Comparison of ENCODE assay signal across 7 cellular contexts in genomic region chr17:28404812-28405570, GRCh38. TPM values are rescaled to one million over a fixed set of nuclear protein-coding genes. Genes with fewer than 3 reads are reported as not detected.
DNase-seq lines count a peak whose midpoint lies in the region; TF ChIP-seq lines count a peak whose summit lies in the region.
"Had no signal": no experiment of that assay in that cellular context is flagged by ENCODE, and none has a peak within 500 bp of the region (broad histone marks: within the 10 kb centered on the region; RNA-seq: fewer than 3 reads in every experiment).

No MANE protein-coding gene starts in this region.

- no peaks in the 10 kb centered on the region for H3K9me3 ChIP-seq in Peyer's patch
- no peaks in the 10 kb centered on the region for H3K9me3 ChIP-seq in iPS-18c (ENCODE audit: control insufficient read depth, insufficient read depth, low read length)

- DNase-seq in AG04449 (ENCODE audit: low read depth, low spot score) (no peak), Peyer's patch (peak in 2 of 3 donors; percentile 55 to 57), GDM1 (lab: John Stamatoyannopoulos, UW) (no peak), iPS-NIHi7 (ENCODE audit: extremely low spot score) (no peak)
- no peak for DNase-seq in stimulated activated CD4-positive, alpha-beta T cell treated with anti-CD3 and anti-CD28 coated beads, Interleukin-2, amount 100 ng/mL, for 48 hours

- TF ChIP-seq CTCF in AG04449 (IDR thresholded peaks at IDR 0.05; ENCODE audit: insufficient read depth, low read length, missing control alignments): no peak
- TF ChIP-seq CTCF in Peyer's patch (IDR thresholded peaks at IDR 0.05): no peak

- no peaks in the 10 kb centered on the region for H3K27me3 ChIP-seq in Peyer's patch

- CTCF ChIA-PET in AG04449 (lab: Yijun Ruan, JAX): interaction anchor here (0.7 to 6.0 kb wide), 5 partner anchors 9 to 89 kb away, joined by 3 to 55 read pairs (median 3); partner anchors contain the start of gene POLDIP2

- peaks cover 0 to 18% (median 2%) of the 10 kb centered on the region in 4 donors for H3K4me1 ChIP-seq in Peyer's patch

- H3K4me3 ChIP-seq in AG04449 (ENCODE audit: low read depth, low read length) (peak overlapping the region; percentile 77), Peyer's patch (peak overlapping the region; percentile 45 to 93 (median 70)), iPS-18c (ENCODE audit: insufficient read depth, low read depth, low read length) (peak overlapping the region; percentile 70)

- POLR2A ChIA-PET in AG04449 (lab: Yijun Ruan, JAX): no interaction called here

- no peaks in the 10 kb centered on the region for H3K36me3 ChIP-seq in Peyer's patch

- no peak for TF ChIP-seq POLR2A in Peyer's patch (IDR thresholded peaks at IDR 0.05)

- H3K27ac ChIP-seq in Peyer's patch: peak overlapping the region in 2 of 4 donors; percentile 25 to 79

RNA-seq across cellular contexts. Expression of gene SLC46A1, which starts 1.0 kb away (rescaled TPM):
- 10 to 100 TPM in 2 of 4 donors, 1 to 10 TPM in 2; 2.5 to 92.6 (median 15.5) TPM for total RNA-seq in Peyer's patch

RNA-seq across cellular contexts. Expression of gene SARM1, which starts 33.5 kb away (rescaled TPM):
- total RNA-seq in Peyer's patch: 10 to 100 TPM; 12.8 to 37.6 (median 24.6) TPM

RNA-seq across cellular contexts. Expression of gene VTN, which starts 34.9 kb away (rescaled TPM):
- under 1 TPM in 1 of 4 donors, not detected in 3; 0.57 TPM for total RNA-seq in Peyer's patch

RNA-seq across cellular contexts. Expression of gene SEBOX, which starts 40.0 kb away (rescaled TPM):
- total RNA-seq in Peyer's patch: not detected
- total RNA-seq: myocyte had no signal

RNA-seq across cellular contexts. Expression of gene POLDIP2, which starts 47.7 kb away (rescaled TPM):
- 10 to 100 TPM; 49.5 to 87.2 (median 79.0) TPM for total RNA-seq in Peyer's patch

Comparison
In these comparisons a context has a peak if more than half of its experiments do, and no peak if none do; other contexts are left out.
1. DNase-seq: peak in Peyer's patch (2 of 3); none in AG04449 (single experiment), stimulated activated CD4-positive, alpha-beta T cell treated with anti-CD3 and anti-CD28 coated beads, Interleukin-2, amount 100 ng/mL, for 48 hours (0 of 2), GDM1 (single experiment) and iPS-NIHi7 (single experiment).
2. Peak in every context shown above with its lines, with median percentiles within 50 percentile points of each other: H3K4me3 ChIP-seq.